ENCODE assay signal across 11 cellular contexts in the genomic region with DNA sequence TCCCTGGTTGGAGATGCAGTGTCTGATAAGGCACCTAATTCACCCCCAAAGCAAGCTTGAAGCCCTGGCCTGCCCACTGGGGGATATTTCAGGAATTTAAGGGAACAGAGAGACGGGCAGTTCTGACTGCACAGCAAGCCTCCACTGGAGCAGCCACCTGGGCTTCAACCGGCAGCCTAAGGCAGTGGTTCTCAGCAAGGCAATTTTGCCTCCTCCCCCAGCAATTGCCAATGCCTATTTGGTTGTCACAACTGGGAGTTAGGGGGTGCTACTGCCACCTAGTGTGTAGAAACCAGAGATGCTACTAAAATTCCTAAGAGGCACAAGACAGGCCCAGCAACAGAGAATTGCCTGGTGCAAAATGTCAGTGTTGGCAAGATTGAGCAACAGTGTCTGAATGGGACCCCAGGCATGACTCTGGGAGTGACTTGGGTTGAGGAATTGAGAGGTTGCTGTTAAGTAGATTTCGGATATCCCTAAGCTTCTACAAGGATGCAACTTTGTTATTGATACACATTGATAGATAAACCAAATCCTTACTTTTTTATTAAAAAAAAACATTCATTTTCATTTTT. TPM values are rescaled to one million over a fixed set of nuclear protein-coding genes. Genes with fewer than 3 reads are reported as not detected.
A peak's percentile ranks its signal among the peaks of the same experiment; 100 is the strongest.
DNase-seq lines count a peak whose midpoint lies in the region; ATAC-seq and TF ChIP-seq lines count a peak whose summit lies in the region.
"Had no signal": no experiment of that assay in that cellular context is flagged by ENCODE, and none has a peak within 500 bp of the region (broad histone marks: within the 10 kb centered on the region; RNA-seq: fewer than 3 reads in every experiment).

No MANE protein-coding gene starts in this region.

- H2AFZ ChIP-seq in osteoblast (ENCODE audit: low read length): no peak overlapping the region

- H3K4me3 Mint-ChIP-seq in chondrocyte (ENCODE audit: unreplicated experiment): no peak overlapping the region
- H3K4me3 Mint-ChIP-seq in activated T-helper 17 cell treated with anti-CD3 and anti-CD28 coated beads, Interleukin-2, amount 50 U/mL, for 72 hours: no peak overlapping the region

- no peak for TF ChIP-seq POLR2A in ovary (IDR thresholded peaks at IDR 0.05)

- no peaks in the 10 kb centered on the region for H3K79me2 ChIP-seq in osteoblast (ENCODE audit: insufficient read depth, low read length)

- H3K4me1 ChIP-seq in osteoblast (ENCODE audit: insufficient read depth, low read length) (no peaks in the 10 kb centered on the region), ovary (ENCODE audit: insufficient read depth) (peaks cover 3% of the 10 kb centered on the region)

- DNase-seq in NCI-H82 (lab: John Stamatoyannopoulos, UW) (peak; percentile 28), NCI-H82 treated with DMSO at 0.1 percent for 48 hours (lab: John Stamatoyannopoulos, UW; ENCODE audit: unreplicated experiment) (no peak), chondrocyte (ENCODE audit: low spot score) (no peak), osteoblast (ENCODE audit: insufficient read length, low spot score, missing footprints) (peak; percentile 66), GM03348 (ENCODE audit: low spot score) (no peak), ovary (no peak)
- DNase-seq: RPMI8226; stimulated activated CD4-positive, alpha-beta T cell treated with anti-CD3 and anti-CD28 coated beads, Interleukin-4, amount 100 ng/mL, for 4 hours had no signal

- ATAC-seq in activated T-helper 17 cell treated with anti-CD3 and anti-CD28 coated beads, Interleukin-2, amount 50 U/mL, for 72 hours (replicated peaks): no peak

- H3K36me3 ChIP-seq in osteoblast (ENCODE audit: insufficient read depth, low read length) (no peaks in the 10 kb centered on the region), ovary (no peaks in the 10 kb centered on the region)

- WGBS in ovary, 3 donors: 96% methylated on average over 3 of the region's 3 CpGs

- no peak overlapping the region for H3K27ac Mint-ChIP-seq in chondrocyte (ENCODE audit: unreplicated experiment)
- no peak overlapping the region for H3K27ac Mint-ChIP-seq in activated T-helper 17 cell treated with anti-CD3 and anti-CD28 coated beads, Interleukin-2, amount 50 U/mL, for 72 hours

- intact Hi-C loops in ovary (cut with DNase I): loop anchor here in 1 of 4 donors (10.0 kb wide), 1 partner anchor 1252 kb away; no protein-coding TSS in a partner anchor

- no peak overlapping the region for H3K4me2 ChIP-seq in osteoblast (ENCODE audit: insufficient read depth, low read length)
- H3K4me2 ChIP-seq: BLaER1 treated with 17β-estradiol and CSF1 and Interleukin-3, amounts not matched to agents 10 nM and 100 nM had no signal

- H4K20me1 ChIP-seq in osteoblast (ENCODE audit: insufficient read depth, low read length): no peaks in the 10 kb centered on the region
- H4K20me1 ChIP-seq: BLaER1 treated with 17β-estradiol and CSF1 and Interleukin-3, amounts not matched to agents 10 nM and 100 nM had no signal

- H3K27ac ChIP-seq in osteoblast (ENCODE audit: low read depth, low read length): no peak overlapping the region
- H3K27ac ChIP-seq in ovary: no peak overlapping the region
- H3K27ac ChIP-seq: BLaER1 treated with 17β-estradiol and CSF1 and Interleukin-3, amounts not matched to agents 10 nM and 100 nM had no signal

- H3K27me3 ChIP-seq in osteoblast (ENCODE audit: insufficient read depth, low read length) (peaks cover 2% of the 10 kb centered on the region), ovary (no peaks in the 10 kb centered on the region)
- H3K27me3 ChIP-seq: BLaER1 treated with 17β-estradiol and CSF1 and Interleukin-3, amounts not matched to agents 10 nM and 100 nM had no signal

- TF ChIP-seq EP300 in ovary (IDR thresholded peaks at IDR 0.05): no peak

- H3K27me3 Mint-ChIP-seq in chondrocyte (ENCODE audit: low read depth): no peaks in the 10 kb centered on the region
- H3K27me3 Mint-ChIP-seq in activated T-helper 17 cell treated with anti-CD3 and anti-CD28 coated beads, Interleukin-2, amount 50 U/mL, for 72 hours: peaks cover 37% of the 10 kb centered on the region

- TF ChIP-seq CTCF in LNCAP (IDR thresholded peaks at IDR 0.05) (peak; percentile 17; the same call in 1 of the 2 replicates), chondrocyte (IDR thresholded peaks at IDR 0.05) (peak; percentile 77), osteoblast (IDR thresholded peaks at IDR 0.05; ENCODE audit: extremely low read depth, low read depth, low read length) (peak; percentile 25), ovary (IDR thresholded peaks at IDR 0.05) (no peak)

- peaks cover 34% of the 10 kb centered on the region for H3K36me3 Mint-ChIP-seq in chondrocyte (ENCODE audit: low read depth)
- H3K36me3 Mint-ChIP-seq in activated T-helper 17 cell treated with anti-CD3 and anti-CD28 coated beads, Interleukin-2, amount 50 U/mL, for 72 hours (ENCODE audit: low read depth): no peaks in the 10 kb centered on the region

- no peak overlapping the region for H3K4me3 ChIP-seq in osteoblast (ENCODE audit: insufficient read depth, low read length)
- no peak overlapping the region for H3K4me3 ChIP-seq in ovary
- H3K4me3 ChIP-seq: BLaER1 treated with 17β-estradiol and CSF1 and Interleukin-3, amounts not matched to agents 10 nM and 100 nM had no signal

- H3K9me3 ChIP-seq in osteoblast (ENCODE audit: low read depth, low read length) (peaks cover 6% of the 10 kb centered on the region), ovary (no peaks in the 10 kb centered on the region)

- peaks cover 2% of the 10 kb centered on the region for H3K9me3 Mint-ChIP-seq in chondrocyte (ENCODE audit: low read depth)
- H3K9me3 Mint-ChIP-seq in activated T-helper 17 cell treated with anti-CD3 and anti-CD28 coated beads, Interleukin-2, amount 50 U/mL, for 72 hours: no peaks in the 10 kb centered on the region

- peaks cover 19% of the 10 kb centered on the region for H3K4me1 Mint-ChIP-seq in chondrocyte (ENCODE audit: low read depth)
- H3K4me1 Mint-ChIP-seq in activated T-helper 17 cell treated with anti-CD3 and anti-CD28 coated beads, Interleukin-2, amount 50 U/mL, for 72 hours: peaks cover 6% of the 10 kb centered on the region

RNA-seq across cellular contexts. Expression of gene CTSL, which starts 58.7 kb away (rescaled TPM):
- total RNA-seq in chondrocyte (77.7 to 119 TPM (median 84.6 TPM) in 3 replicates), osteoblast (384 and 396 TPM in 2 replicates), ovary (100 to 1,000 TPM in 5 of 7 donors, 10 to 100 TPM in 2; 94.0 to 154 (median 110) TPM)
- 10 to 100 TPM; 13.2 to 43.0 TPM for total RNA-seq in activated T-helper 17 cell treated with anti-CD3 and anti-CD28 coated beads, Interleukin-2, amount 50 U/mL, for 72 hours
- 100 to 1,000 TPM; 161 to 219 TPM for polyA plus RNA-seq in ovary

Comparison
In these comparisons a context has a peak if more than half of its experiments do, and no peak if none do; other contexts are left out.
1. DNase-seq: peak in NCI-H82 (single experiment) and osteoblast (single experiment); none in NCI-H82 treated with DMSO at 0.1 percent for 48 hours (single experiment), chondrocyte (single experiment), GM03348 (single experiment) and ovary (0 of 5).
2. CTCF ChIP-seq: peak in LNCAP (single experiment), chondrocyte (single experiment) and osteoblast (single experiment); none in ovary (0 of 3).